In genomic region chr20:56001890-56002289, GRCh38 we compare ENCODE assay signal across 10 cellular contexts. TPM values are rescaled to one million over a fixed set of nuclear protein-coding genes. Genes with fewer than 3 reads are reported as not detected.
"Had no signal": no experiment of that assay in that cellular context is flagged by ENCODE, and none has a peak within 500 bp of the region (broad histone marks: within the 10 kb centered on the region; RNA-seq: fewer than 3 reads in every experiment).

No MANE protein-coding gene starts in this region.

- H3K27ac Mint-ChIP-seq: HFFc6 had no signal

- ATAC-seq: HCT116, K562 had no signal

- FAIRE-seq: K562 had no signal

- DNase-seq: GM23248, GOT3, H7, HFFc6, IMR-90, KG1 had no signal

- H3K4me3 Mint-ChIP-seq: HFFc6 had no signal

RNA-seq across cellular contexts. Expression of gene CBLN4, which starts 3.4 kb away (rescaled TPM):
- total RNA-seq: GM23248, H4, H7, HFFc6, HT-29, IMR-90, K562 had no signal
